39 cellular contexts compared by ENCODE assay signal in the genomic region with DNA sequence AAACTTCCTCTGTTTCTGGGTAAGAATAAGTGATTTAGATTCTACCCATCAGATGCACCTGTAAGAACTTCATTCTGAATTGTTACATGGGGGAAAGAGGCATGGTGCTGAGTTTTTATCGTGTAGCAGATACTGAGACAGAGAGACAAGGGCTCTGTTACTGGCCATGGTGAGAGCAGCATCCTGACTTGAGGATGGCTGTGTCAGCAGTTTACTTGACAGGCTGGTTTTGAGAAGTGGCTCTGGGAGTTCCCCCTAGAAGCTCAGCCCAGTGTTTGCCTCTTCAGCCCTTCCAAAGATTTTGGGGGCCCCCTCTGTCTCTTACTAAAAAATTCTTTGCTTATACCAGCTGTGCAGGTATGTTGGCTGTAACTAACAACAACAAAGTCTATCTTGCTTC.
"Had no signal": no experiment of that assay in that cellular context is flagged by ENCODE, and none has a peak within 500 bp of the region (broad histone marks: within the 10 kb centered on the region; RNA-seq: fewer than 3 reads in every experiment).

No MANE protein-coding gene starts in this region.

- H3K9me3 ChIP-seq: MG63, Peyer's patch had no signal

- H3K36me3 ChIP-seq: MG63, Peyer's patch had no signal

- DNase-seq: activated B cell treated with CpG ODN at 0.5 μM for 24 hours; activated CD4-positive, alpha-beta memory T cell treated with anti-CD3 and anti-CD28 coated beads for 36 hours; activated CD4-positive, alpha-beta T cell treated with anti-CD3 and anti-CD28 coated beads for 4 hours; activated CD4-positive, alpha-beta T cell treated with anti-CD3 and anti-CD28 coated beads, Interleukin-2, amount 50 U/mL, for 1 hour; activated CD4-positive, CD25-positive, alpha-beta regulatory T cell treated with anti-CD3 and anti-CD28 coated beads, Interleukin-2, amount 50 U/mL, for 72 hours; activated CD8-positive, alpha-beta memory T cell treated with anti-CD3 and anti-CD28 coated beads, Interleukin-2, amount 50 U/mL, for 4 hours; activated effector memory CD4-positive, alpha-beta T cell treated with Interleukin-2 at 50 U/mL for 16 hours; activated naive CD4-positive, alpha-beta T cell treated with anti-CD3 and anti-CD28 coated beads, Interleukin-2, amount 10 ng/mL, durations not matched to agents 7 days and 5 days; activated naive CD8-positive, alpha-beta T cell treated with anti-CD3 and anti-CD28 coated beads, Interleukin-2, amount 50 U/mL, for 24 hours; activated T-cell treated with anti-CD3 and anti-CD28 coated beads for 4 hours; activated T-cell treated with anti-CD3 and anti-CD28 coated beads, Interleukin-2, amount 50 U/mL, for 4 hours; anterior cingulate cortex; cerebellar nuclear complex; Kasumi-1; KG1; MG63; MV-4-11; NCI-H1092; NCI-H1417; NCI-H146; NCI-H187; NCI-H2029 treated with DMSO at 0.1 percent for 48 hours; NCI-H2107; NCI-H2171; NCI-H446; NCI-H510A treated with DMSO at 0.1 percent for 48 hours; NCI-H526 treated with DMSO at 0.1 percent for 48 hours; NCI-H774; PC-3; Peyer's patch; SIG-M5; T-helper 1 cell; T-helper 2 cell; T-helper 9 cell had no signal

- H3K27me3 ChIP-seq: MG63, Peyer's patch had no signal

- FAIRE-seq: bronchial epithelial cell had no signal

- ATAC-seq: activated naive CD8-positive, alpha-beta T cell treated with anti-CD3 and anti-CD28 coated beads, Interleukin-2, amount 50 U/mL, for 24 hours; activated T-cell treated with anti-CD3 and anti-CD28 coated beads, Interleukin-2, amount 50 U/mL, for 4 hours; PC-3; Right ventricle myocardium inferior; SK-N-SH treated with all-trans-retinoic acid at 6 μM for 48 hours had no signal

- H3K27ac ChIP-seq: Peyer's patch, RWPE1, VCaP had no signal

- H3K4me3 ChIP-seq: MG63, Peyer's patch had no signal

- H3K4me1 ChIP-seq: Peyer's patch had no signal
